23 cellular contexts compared by ENCODE assay signal in the genomic region with DNA sequence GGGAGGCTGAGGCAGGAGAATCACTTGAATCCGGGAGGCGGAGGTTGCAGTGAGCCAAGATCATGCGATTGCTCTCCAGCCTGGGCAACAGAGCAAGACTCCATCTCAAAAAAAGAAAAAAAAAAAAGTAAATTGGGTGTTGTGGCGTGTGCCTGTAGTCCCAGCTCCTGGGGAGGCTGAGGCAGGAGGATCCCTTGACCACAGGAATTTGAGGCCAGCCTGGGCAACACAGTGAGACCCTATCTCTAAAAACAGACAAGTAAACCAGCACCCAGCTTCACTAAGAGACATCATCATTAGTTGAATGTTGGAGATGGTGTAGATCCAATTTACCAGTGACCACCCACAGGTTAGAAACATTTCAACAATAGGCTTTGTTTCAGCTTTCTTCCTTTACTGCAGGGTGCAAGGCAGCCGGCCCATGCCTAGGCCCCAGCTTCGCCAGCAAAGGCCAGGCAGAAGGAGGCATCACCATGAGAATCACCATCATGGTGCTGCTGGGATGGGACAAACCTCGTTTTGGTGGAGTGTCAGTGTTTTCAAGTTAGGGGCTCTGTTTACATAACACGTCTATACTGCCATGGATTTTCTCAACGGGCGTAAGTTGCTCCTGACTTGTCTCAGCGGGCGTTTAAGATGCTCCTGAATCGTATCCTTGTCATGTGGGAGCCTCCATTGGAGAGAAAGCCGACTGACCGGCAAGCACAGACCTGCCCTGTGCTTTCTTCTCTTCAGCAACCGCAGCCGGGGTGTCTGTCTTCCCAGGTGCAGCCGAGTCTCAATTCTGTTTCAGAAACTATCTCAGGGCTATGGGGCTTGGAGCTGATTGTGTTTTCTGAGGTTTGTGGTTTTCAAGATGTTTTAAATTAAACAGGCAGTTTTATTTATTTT. TPM values are rescaled to one million over a fixed set of nuclear protein-coding genes. Genes with fewer than 3 reads are reported as not detected.
DNase-seq lines count a peak whose midpoint lies in the region; ATAC-seq and TF ChIP-seq lines count a peak whose summit lies in the region.
"Had no signal": no experiment of that assay in that cellular context is flagged by ENCODE, and none has a peak within 500 bp of the region (broad histone marks: within the 10 kb centered on the region; RNA-seq: fewer than 3 reads in every experiment).

No MANE protein-coding gene starts in this region.

- no peak overlapping the region for H4K91ac ChIP-seq in trophoblast cell (ENCODE audit: low read depth, low read length)

- H3K27me3 Mint-ChIP-seq in MCF 10A (ENCODE audit: insufficient read depth, unreplicated experiment) (no peaks in the 10 kb centered on the region), endothelial cell (ENCODE audit: unreplicated experiment) (no peaks in the 10 kb centered on the region)
- H3K27me3 Mint-ChIP-seq: activated B cell treated with CpG ODN at 0.5 μM for 24 hours had no signal

- peaks cover 11% of the 10 kb centered on the region for H3K4me1 Mint-ChIP-seq in MCF 10A (ENCODE audit: insufficient read depth, unreplicated experiment)
- no peaks in the 10 kb centered on the region for H3K4me1 Mint-ChIP-seq in endothelial cell (ENCODE audit: unreplicated experiment)
- H3K4me1 Mint-ChIP-seq: activated B cell treated with CpG ODN at 0.5 μM for 24 hours had no signal

- H3K27ac Mint-ChIP-seq in MCF 10A (ENCODE audit: low read depth, unreplicated experiment) (peak overlapping the region; percentile 76), endothelial cell (ENCODE audit: unreplicated experiment) (no peak overlapping the region)
- H3K27ac Mint-ChIP-seq: activated B cell treated with CpG ODN at 0.5 μM for 24 hours; activated naive CD4-positive, alpha-beta T cell treated with anti-CD3 and anti-CD28 coated beads for 36 hours; T-helper 2 cell treated with Interferon-gamma antibody and Interleukin-4, amounts not matched to agents 5 μg/mL and 100 μg/mL, for 36 hours had no signal

- CTCF ChIA-PET in MCF 10A (lab: Yijun Ruan, JAX): interaction anchor here (0.5 to 0.7 kb wide), 2 partner anchors 161 to 312 kb away, joined by 3 to 4 read pairs; no protein-coding TSS in a partner anchor

- no peak overlapping the region for H2BK12ac ChIP-seq in trophoblast cell (ENCODE audit: low read length)

- no peak overlapping the region for H3K4ac ChIP-seq in trophoblast cell (ENCODE audit: low read depth, low read length)

- H2BK120ac ChIP-seq in trophoblast cell (ENCODE audit: insufficient read depth, low read length, poor library complexity): no peak overlapping the region

- peaks cover 2% of the 10 kb centered on the region for H3K79me2 ChIP-seq in trophoblast cell (ENCODE audit: control insufficient read depth, insufficient read depth, low read length, poor library complexity)

- H3K9me3 Mint-ChIP-seq in MCF 10A (ENCODE audit: unreplicated experiment): no peaks in the 10 kb centered on the region
- H3K9me3 Mint-ChIP-seq in endothelial cell (ENCODE audit: unreplicated experiment): no peaks in the 10 kb centered on the region
- H3K9me3 Mint-ChIP-seq: activated B cell treated with CpG ODN at 0.5 μM for 24 hours; activated naive CD4-positive, alpha-beta T cell treated with anti-CD3 and anti-CD28 coated beads for 36 hours had no signal

- no CpG with 5 or more reads among the region's 18 CpGs for WGBS in trophoblast cell (ENCODE audit: extremely low coverage, insufficient coverage, insufficient read length)

- TF ChIP-seq POLR2A in breast epithelium (IDR thresholded peaks at IDR 0.05): no peak

- H3K18ac ChIP-seq in trophoblast cell (ENCODE audit: low read length): no peak overlapping the region

- no peaks in the 10 kb centered on the region for H3K79me1 ChIP-seq in trophoblast cell (ENCODE audit: low read length)

- no peaks in the 10 kb centered on the region for H3K27me3 ChIP-seq in breast epithelium
- no peaks in the 10 kb centered on the region for H3K27me3 ChIP-seq in trophoblast cell (ENCODE audit: insufficient read depth, low read length)
- H3K27me3 ChIP-seq: ascending aorta, BE2C, Peyer's patch had no signal

- TF ChIP-seq CTCF in MCF 10A (IDR thresholded peaks at IDR 0.05; ENCODE audit: unreplicated experiment): no peak
- no peak for TF ChIP-seq CTCF in breast epithelium (IDR thresholded peaks at IDR 0.05)
- TF ChIP-seq CTCF in endothelial cell (IDR thresholded peaks at IDR 0.05; ENCODE audit: unreplicated experiment): no peak

- intact Hi-C loops in MCF 10A (cut with micrococcal nuclease) (no loop called here), breast epithelium (cut with DNase I; ENCODE audit: low total_unique reads) (no loop called here)

- H3K14ac ChIP-seq in trophoblast cell (ENCODE audit: low read length): no peak overlapping the region

- H3K4me3 Mint-ChIP-seq in MCF 10A (ENCODE audit: unreplicated experiment): no peak overlapping the region
- H3K4me3 Mint-ChIP-seq in endothelial cell (ENCODE audit: unreplicated experiment): peak overlapping the region; percentile 56
- H3K4me3 Mint-ChIP-seq: activated B cell treated with CpG ODN at 0.5 μM for 24 hours; activated naive CD4-positive, alpha-beta T cell treated with anti-CD3 and anti-CD28 coated beads for 36 hours; T-helper 2 cell treated with Interferon-gamma antibody and Interleukin-4, amounts not matched to agents 5 μg/mL and 100 μg/mL, for 36 hours had no signal

- H3K9me3 ChIP-seq in breast epithelium: no peaks in the 10 kb centered on the region
- H3K9me3 ChIP-seq in trophoblast cell (ENCODE audit: insufficient read depth, low read depth, low read length): no peaks in the 10 kb centered on the region
- H3K9me3 ChIP-seq: ascending aorta, BE2C, Peyer's patch had no signal

- no TSS peak for BruUV-seq in MCF 10A (replicated peaks; lab: Mats Ljungman, UMichigan)

- DNase-seq in MCF 10A (ENCODE audit: unreplicated experiment) (no peak), breast epithelium (ENCODE audit: low spot score in 2 of 2) (no peak), NCI-H2107 treated with DMSO at 0.1 percent for 48 hours (lab: John Stamatoyannopoulos, UW; ENCODE audit: unreplicated experiment) (peak; percentile 88), endothelial cell (ENCODE audit: low spot score) (no peak), trophoblast cell (no peak), GM19240 (ENCODE audit: insufficient read length, low spot score) (no peak)
- DNase-seq in stimulated activated CD4-positive, alpha-beta T cell treated with anti-CD3 and anti-CD28 coated beads, Interleukin-1b, Interleukin-23, amount 100 ng/mL, for 48 hours: no peak
- DNase-seq: activated B cell treated with CpG ODN at 0.5 μM for 24 hours; activated naive CD4-positive, alpha-beta T cell treated with anti-CD3 and anti-CD28 coated beads for 36 hours; activated T-cell treated with anti-CD3 and anti-CD28 coated beads, Interleukin-2, amount 50 U/mL, for 48 hours; BE2C; Calu3; cerebellar nuclear complex; effector memory CD4-positive, alpha-beta T cell; NCI-H2029; NCI-H510A; nucleus accumbens; Peyer's patch; retina; stimulated activated CD8-positive, alpha-beta memory T cell treated with anti-CD3 and anti-CD28 coated beads, Interleukin-4, amount 100 ng/mL, for 48 hours had no signal

- no peak for ATAC-seq in HG03108 (IDR thresholded peaks at IDR 0.05; ENCODE audit: unreplicated experiment)

- H4K8ac ChIP-seq in trophoblast cell (ENCODE audit: low read depth, low read length): no peak overlapping the region

- H3K23ac ChIP-seq in trophoblast cell (ENCODE audit: low read length): no peak overlapping the region

- H2BK5ac ChIP-seq in trophoblast cell (ENCODE audit: low read depth, low read length, poor library complexity): no peak overlapping the region

- H4K12ac ChIP-seq in trophoblast cell (ENCODE audit: low read depth, low read length): no peak overlapping the region

- H2AFZ ChIP-seq in trophoblast cell (ENCODE audit: insufficient read depth, low read length, poor library complexity): no peak overlapping the region

- H3K4me3 ChIP-seq in breast epithelium: no peak overlapping the region
- no peak overlapping the region for H3K4me3 ChIP-seq in trophoblast cell (ENCODE audit: low read depth, low read length)
- H3K4me3 ChIP-seq: ascending aorta, Peyer's patch had no signal

- POLR2A ChIA-PET in MCF 10A (lab: Yijun Ruan, JAX): interaction anchor here (0.7 to 1.9 kb wide), 3 partner anchors 7 to 36 kb away, joined by 3 to 5 read pairs (median 3); partner anchors contain the start of gene TCF25

- no peak overlapping the region for H3K27ac ChIP-seq in breast epithelium
- no peak overlapping the region for H3K27ac ChIP-seq in trophoblast cell (ENCODE audit: low read depth, low read length)
- H3K27ac ChIP-seq: ascending aorta, Peyer's patch had no signal

- H3K36me3 ChIP-seq in breast epithelium (peaks cover 5% of the 10 kb centered on the region), trophoblast cell (ENCODE audit: control insufficient read depth in 1 of 2, insufficient read depth in 2 of 2, low read length in 2 of 2) (peaks cover 55 to 59% of the 10 kb centered on the region in 2 experiments)

- H3K4me2 ChIP-seq in trophoblast cell (ENCODE audit: low read length): no peak overlapping the region

- H3K4me1 ChIP-seq in breast epithelium (no peaks in the 10 kb centered on the region), trophoblast cell (ENCODE audit: control insufficient read depth in 1 of 2, insufficient read depth in 2 of 2, low read length in 2 of 2) (peaks cover 0 to 6% of the 10 kb centered on the region in 2 experiments)
- H3K4me1 ChIP-seq: ascending aorta, BE2C, Peyer's patch had no signal

- H3K36me3 Mint-ChIP-seq in MCF 10A (ENCODE audit: insufficient read depth, unreplicated experiment): peaks cover 83% of the 10 kb centered on the region
- H3K36me3 Mint-ChIP-seq in endothelial cell (ENCODE audit: low read depth, unreplicated experiment): peaks cover 41% of the 10 kb centered on the region

- H3K9ac ChIP-seq in trophoblast cell (ENCODE audit: low read length): peak overlapping the region; percentile 35

- H2AK5ac ChIP-seq in trophoblast cell (ENCODE audit: low read length): no peak overlapping the region

RNA-seq across cellular contexts. Expression of gene TCF25, which starts 7.3 kb away (rescaled TPM):
- total RNA-seq in MCF 10A (2022): 200 and 239 TPM in 2 replicates
- 100 to 1,000 TPM; 169 to 243 (median 176) TPM for total RNA-seq in breast epithelium
- 210 TPM for total RNA-seq in endothelial cell (ENCODE audit: unreplicated experiment)
- polyA plus RNA-seq in trophoblast cell (2013): 163 and 166 TPM in 2 replicates

RNA-seq across cellular contexts. Expression of gene MC1R, which starts 37.9 kb away (rescaled TPM):
- 12.0 and 13.1 TPM in 2 replicates for total RNA-seq in MCF 10A (2022)
- 1 to 10 TPM; 3.7 to 7.2 (median 3.8) TPM for total RNA-seq in breast epithelium
- total RNA-seq in endothelial cell (ENCODE audit: unreplicated experiment): 2.9 TPM
- polyA plus RNA-seq in trophoblast cell (2013): 3.3 TPM in 2 replicates

RNA-seq across cellular contexts. Expression of gene TUBB3, which starts 42.4 kb away (rescaled TPM):
- 20.2 and 23.0 TPM in 2 replicates for total RNA-seq in MCF 10A (2022)
- 1 to 10 TPM; 1.6 to 2.9 (median 1.8) TPM for total RNA-seq in breast epithelium
- total RNA-seq in endothelial cell (ENCODE audit: unreplicated experiment): 95.7 TPM
- polyA plus RNA-seq in trophoblast cell (2013): 398 and 423 TPM in 2 replicates

RNA-seq across cellular contexts. Expression of gene SPIRE2, which starts 52.4 kb away (rescaled TPM):
- total RNA-seq in MCF 10A (2022): 3.8 and 4.8 TPM in 2 replicates
- total RNA-seq in breast epithelium: 10 to 100 TPM in 1 of 3 donors, 1 to 10 TPM in 2; 1.3 to 11.1 (median 7.8) TPM
- 7.9 TPM for total RNA-seq in endothelial cell (ENCODE audit: unreplicated experiment)
- 41.1 and 43.3 TPM in 2 replicates for polyA plus RNA-seq in trophoblast cell (2013)
- total RNA-seq: ascending aorta had no signal
